16 cellular contexts compared by ENCODE assay signal in genomic region chr6:11193434-11193833, GRCh38. TPM values are rescaled to one million over a fixed set of nuclear protein-coding genes. Genes with fewer than 3 reads are reported as not detected.
DNase-seq lines count a peak whose midpoint lies in the region; ATAC-seq and TF ChIP-seq lines count a peak whose summit lies in the region.
"Had no signal": no experiment of that assay in that cellular context is flagged by ENCODE, and none has a peak within 500 bp of the region (broad histone marks: within the 10 kb centered on the region; RNA-seq: fewer than 3 reads in every experiment).

No MANE protein-coding gene starts in this region.

- H3K27ac Mint-ChIP-seq in CD14-positive monocyte (peak overlapping the region in 4 of 7 donors; percentile 2 to 66 (median 46)), GM23338 (no peak overlapping the region), chondrocyte (ENCODE audit: unreplicated experiment) (peak overlapping the region; percentile 98)
- H3K27ac Mint-ChIP-seq in natural killer cell treated with Interleukin-12 subunit alpha and Interleukin-12 subunit beta and Interleukin-15 and Interleukin-18, amount 100 ng/mL, for 72 hours: peak overlapping the region; percentile 16 to 26
- H3K27ac Mint-ChIP-seq in stimulated activated naive B cell treated with anti-CD40 and anti-IgM and Interleukin-4, amounts not matched to agents 10 μg/mL and 1 μg/mL and 100 μg/mL, for 72 hours: no peak overlapping the region

- no peaks in the 10 kb centered on the region for H3K79me2 ChIP-seq in GM23338 (replicated peaks; ENCODE audit: insufficient read depth)

- no peaks in the 10 kb centered on the region for H3K4me1 Mint-ChIP-seq in CD14-positive monocyte
- H3K4me1 Mint-ChIP-seq in GM23338: peaks cover 52% of the 10 kb centered on the region
- H3K4me1 Mint-ChIP-seq in chondrocyte (ENCODE audit: low read depth): peaks cover 54% of the 10 kb centered on the region
- peaks cover 30 to 34% of the 10 kb centered on the region in 2 donors for H3K4me1 Mint-ChIP-seq in natural killer cell treated with Interleukin-12 subunit alpha and Interleukin-12 subunit beta and Interleukin-15 and Interleukin-18, amount 100 ng/mL, for 72 hours (ENCODE audit: low read depth in 2 of 2)
- H3K4me1 Mint-ChIP-seq in stimulated activated naive B cell treated with anti-CD40 and anti-IgM and Interleukin-4, amounts not matched to agents 10 μg/mL and 1 μg/mL and 100 μg/mL, for 72 hours: peaks cover 16 to 24% of the 10 kb centered on the region in 2 donors

- no peaks in the 10 kb centered on the region for H3K9me2 ChIP-seq in GM23338 (ENCODE audit: insufficient read depth)

- H3K4me3 Mint-ChIP-seq in CD14-positive monocyte: no peak overlapping the region
- no peak overlapping the region; the same call in 2 of the 3 replicates for H3K4me3 Mint-ChIP-seq in GM23338
- H3K4me3 Mint-ChIP-seq in chondrocyte (ENCODE audit: unreplicated experiment): no peak overlapping the region
- no peak overlapping the region for H3K4me3 Mint-ChIP-seq in natural killer cell treated with Interleukin-12 subunit alpha and Interleukin-12 subunit beta and Interleukin-15 and Interleukin-18, amount 100 ng/mL, for 72 hours
- no peak overlapping the region for H3K4me3 Mint-ChIP-seq in stimulated activated naive B cell treated with anti-CD40 and anti-IgM and Interleukin-4, amounts not matched to agents 10 μg/mL and 1 μg/mL and 100 μg/mL, for 72 hours

- TF ChIP-seq CTCF in CD14-positive monocyte (IDR thresholded peaks at IDR 0.05) (no peak), GM23338 (conservative IDR thresholded peaks at IDR 0.05; ENCODE audit: low read depth in 2 of 2) (no peak), chondrocyte (IDR thresholded peaks at IDR 0.05) (no peak)

- no peaks in the 10 kb centered on the region for H3K27me3 ChIP-seq in GM23338 (ENCODE audit: insufficient read depth)
- H3K27me3 ChIP-seq: BLaER1, SJSA1 had no signal

- ATAC-seq in GM23338 (no peak), HG03039 (IDR thresholded peaks at IDR 0.05; ENCODE audit: unreplicated experiment) (no peak)
- no peak for ATAC-seq in natural killer cell treated with Interleukin-12 subunit alpha and Interleukin-12 subunit beta and Interleukin-15 and Interleukin-18, amount 100 ng/mL, for 72 hours
- no peak for ATAC-seq in stimulated activated naive B cell treated with anti-CD40 and anti-IgM and Interleukin-4, amounts not matched to agents 10 μg/mL and 1 μg/mL and 100 μg/mL, for 72 hours (replicated peaks)
- ATAC-seq: K562 had no signal

- no peak overlapping the region for H2AFZ ChIP-seq in GM23338

- no peak for DNase-seq in CD14-positive monocyte (ENCODE audit: low spot score)
- no peak for DNase-seq in GM23338 (ENCODE audit: low spot score)
- no peak for DNase-seq in chondrocyte (ENCODE audit: low spot score)
- no peak for DNase-seq in natural killer cell treated with Interleukin-12 subunit alpha and Interleukin-12 subunit beta and Interleukin-15 and Interleukin-18, amount 100 ng/mL, for 72 hours (ENCODE audit: low spot score)
- no peak for DNase-seq in T-helper 9 cell
- no peak for DNase-seq in NCI-H2107 (lab: John Stamatoyannopoulos, UW)
- DNase-seq in stimulated activated naive B cell treated with anti-CD40 and anti-IgM and Interleukin-4, amounts not matched to agents 10 μg/mL and 1 μg/mL and 100 μg/mL, for 72 hours: no peak
- DNase-seq: COR-L47, DMS53, NCI-H1436 treated with DMSO at 0.1 percent for 48 hours, NCI-H2081 treated with DMSO at 0.1 percent for 48 hours had no signal

- H3K4me2 ChIP-seq in GM23338: no peak overlapping the region
- H3K4me2 ChIP-seq: BLaER1 had no signal

- H4K20me1 ChIP-seq in GM23338 (replicated peaks; ENCODE audit: insufficient read depth): no peaks in the 10 kb centered on the region
- H4K20me1 ChIP-seq: BLaER1 had no signal

- H3K4me1 ChIP-seq in GM23338 (ENCODE audit: insufficient read depth): peaks cover 42% of the 10 kb centered on the region

- peaks cover 65 to 68% of the 10 kb centered on the region in 2 donors for H3K36me3 Mint-ChIP-seq in CD14-positive monocyte
- peaks cover 43% of the 10 kb centered on the region for H3K36me3 Mint-ChIP-seq in GM23338 (ENCODE audit: low read depth)
- H3K36me3 Mint-ChIP-seq in chondrocyte (ENCODE audit: low read depth): peaks cover 34% of the 10 kb centered on the region
- peaks cover 33% of the 10 kb centered on the region for H3K36me3 Mint-ChIP-seq in natural killer cell treated with Interleukin-12 subunit alpha and Interleukin-12 subunit beta and Interleukin-15 and Interleukin-18, amount 100 ng/mL, for 72 hours
- peaks cover 37 to 60% of the 10 kb centered on the region in 2 donors for H3K36me3 Mint-ChIP-seq in stimulated activated naive B cell treated with anti-CD40 and anti-IgM and Interleukin-4, amounts not matched to agents 10 μg/mL and 1 μg/mL and 100 μg/mL, for 72 hours

- H3K36me3 ChIP-seq in GM23338 (ENCODE audit: insufficient read depth): peaks cover 8% of the 10 kb centered on the region; the same call in 1 of the 2 replicates

- H3K9me3 Mint-ChIP-seq in CD14-positive monocyte (peaks cover 0 to 6% (median 0%) of the 10 kb centered on the region in 7 donors), GM23338 (peaks cover 8% of the 10 kb centered on the region; the same call in 2 of the 3 replicates), chondrocyte (ENCODE audit: low read depth) (no peaks in the 10 kb centered on the region)
- no peaks in the 10 kb centered on the region for H3K9me3 Mint-ChIP-seq in natural killer cell treated with Interleukin-12 subunit alpha and Interleukin-12 subunit beta and Interleukin-15 and Interleukin-18, amount 100 ng/mL, for 72 hours
- no peaks in the 10 kb centered on the region for H3K9me3 Mint-ChIP-seq in stimulated activated naive B cell treated with anti-CD40 and anti-IgM and Interleukin-4, amounts not matched to agents 10 μg/mL and 1 μg/mL and 100 μg/mL, for 72 hours

- no peak overlapping the region for H3K4me3 ChIP-seq in GM23338
- H3K4me3 ChIP-seq: BLaER1, K562, SJSA1 had no signal

- H3K27me3 Mint-ChIP-seq in CD14-positive monocyte (ENCODE audit: low read depth in 3 of 3): peaks cover 2 to 5% (median 5%) of the 10 kb centered on the region in 3 donors
- H3K27me3 Mint-ChIP-seq in GM23338 (ENCODE audit: insufficient read depth, low read depth, poor library complexity): peaks cover 2% of the 10 kb centered on the region
- no peaks in the 10 kb centered on the region for H3K27me3 Mint-ChIP-seq in chondrocyte (ENCODE audit: low read depth)
- H3K27me3 Mint-ChIP-seq in natural killer cell treated with Interleukin-12 subunit alpha and Interleukin-12 subunit beta and Interleukin-15 and Interleukin-18, amount 100 ng/mL, for 72 hours: no peaks in the 10 kb centered on the region
- no peaks in the 10 kb centered on the region for H3K27me3 Mint-ChIP-seq in stimulated activated naive B cell treated with anti-CD40 and anti-IgM and Interleukin-4, amounts not matched to agents 10 μg/mL and 1 μg/mL and 100 μg/mL, for 72 hours

- intact Hi-C loops in CD14-positive monocyte (cut with micrococcal nuclease): no loop called here

- H3F3A ChIP-seq in GM23338 (replicated peaks; ENCODE audit: low read depth): no peaks in the 10 kb centered on the region; the same call in none of the 2 replicates

- H3K27ac ChIP-seq in GM23338 (ENCODE audit: low read depth): peak overlapping the region; percentile 34
- H3K27ac ChIP-seq: BLaER1, RWPE1 had no signal

TF ChIP-seq in GM23338, 12 proteins besides CTCF, POLR2A, EP300 and RAD21 (continues in another document):
- no peak for TF ChIP-seq EZH2 (IDR thresholded peaks at IDR 0.05; ENCODE audit: low read depth, unreplicated experiment)
- no peak for TF ChIP-seq JUNB (IDR thresholded peaks at IDR 0.05; ENCODE audit: unreplicated experiment)
- TF ChIP-seq STAT1 (IDR thresholded peaks at IDR 0.05; ENCODE audit: unreplicated experiment): no peak
- no peak for TF ChIP-seq ZNF114 (CRISPR knock-in tag; IDR thresholded peaks at IDR 0.05)
- TF ChIP-seq CREB1 (CRISPR knock-in tag; IDR thresholded peaks at IDR 0.05; ENCODE audit: low read depth): no peak
- no peak for TF ChIP-seq ETS1 (IDR thresholded peaks at IDR 0.05)
- TF ChIP-seq POLR2AphosphoS5 (IDR thresholded peaks at IDR 0.05; ENCODE audit: low read depth): no peak

RNA-seq across cellular contexts. Expression of gene NEDD9, which starts 39.0 kb away (rescaled TPM):
- polyA plus RNA-seq in CD14-positive monocyte (10 to 100 TPM; 18.2 to 33.0 TPM), GM23338 (2016; fragmentation: Nextera tagmentation; extraction: Ambion mirVana) (4.4 and 5.6 TPM in 2 replicates)
- total RNA-seq in GM23338 (2014; rRNA removed; shearing (Covaris generic)): 13.0 and 17.4 TPM in 2 replicates
- 23.2 to 42.0 TPM (median 25.2 TPM) in 3 replicates for total RNA-seq in chondrocyte
- 10 to 100 TPM; 59.9 to 81.3 TPM for total RNA-seq in natural killer cell treated with Interleukin-12 subunit alpha and Interleukin-12 subunit beta and Interleukin-15 and Interleukin-18, amount 100 ng/mL, for 72 hours

Comparison
In these comparisons a context has a peak if more than half of its experiments do, and no peak if none do; other contexts are left out.
1. H3K27ac Mint-ChIP-seq: peak in CD14-positive monocyte (4 of 7), chondrocyte (single experiment) and natural killer cell treated with Interleukin-12 subunit alpha and Interleukin-12 subunit beta and Interleukin-15 and Interleukin-18, amount 100 ng/mL, for 72 hours (2 of 2); none in GM23338 (single experiment) and stimulated activated naive B cell treated with anti-CD40 and anti-IgM and Interleukin-4, amounts not matched to agents 10 μg/mL and 1 μg/mL and 100 μg/mL, for 72 hours (single experiment).